Comparison of ENCODE assay signal across 8 cellular contexts in the genomic region with DNA sequence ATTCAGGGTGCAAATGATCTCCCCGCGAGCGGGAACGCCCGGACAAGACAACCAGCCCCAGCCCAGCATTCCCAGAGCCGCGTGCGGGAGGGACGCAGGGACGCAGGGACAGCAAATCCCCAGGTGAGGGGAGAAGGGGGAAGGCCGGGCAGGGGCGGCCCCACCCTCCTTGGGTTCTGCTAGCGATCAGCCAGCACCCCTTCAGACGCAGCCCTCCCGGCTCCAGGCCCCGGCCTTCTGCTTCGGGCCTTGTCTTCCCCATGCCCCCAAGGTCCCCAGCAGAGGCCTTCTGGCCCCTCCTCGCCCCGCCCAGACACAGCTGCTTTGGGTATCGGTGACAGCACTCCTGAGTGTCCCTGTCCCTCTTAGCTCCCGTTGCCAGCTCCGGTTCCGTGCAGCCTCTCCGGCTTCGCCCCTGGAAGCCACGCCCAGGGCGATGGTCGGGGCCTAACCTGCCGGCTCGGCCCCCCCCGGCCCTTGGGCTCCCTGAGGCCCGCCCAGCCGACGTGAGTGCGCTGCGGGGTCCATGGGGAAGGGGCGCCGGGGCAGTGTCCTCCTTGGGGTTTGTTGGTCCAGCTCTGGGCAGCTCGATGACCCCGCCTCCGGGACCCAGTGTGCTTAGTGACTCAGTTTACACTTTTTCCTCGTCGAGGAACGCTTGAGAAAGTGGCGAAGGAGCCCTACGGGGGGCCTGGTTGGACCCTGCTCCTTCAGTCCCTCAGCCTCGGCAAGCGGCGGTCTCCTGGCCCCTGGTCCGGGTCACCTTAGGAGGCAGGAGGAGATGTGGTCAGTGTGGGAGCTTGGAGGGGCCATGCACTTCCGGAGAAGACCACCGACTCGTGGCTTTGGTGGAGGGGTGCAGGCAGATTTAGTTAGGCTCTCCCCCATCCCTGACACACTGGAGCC. TPM values are rescaled to one million over a fixed set of nuclear protein-coding genes. Genes with fewer than 3 reads are reported as not detected.
DNase-seq lines count a peak whose midpoint lies in the region; ATAC-seq lines count a peak whose summit lies in the region.

No MANE protein-coding gene starts in this region.

- peaks cover 3% of the 10 kb centered on the region for H3K27me3 Mint-ChIP-seq in activated T-cell treated with anti-CD3 and anti-CD28 coated beads, Interleukin-2, amount 50 U/mL, for 4 hours (ENCODE audit: low read depth)
- H3K27me3 Mint-ChIP-seq in stimulated activated naive CD8-positive, alpha-beta T cell treated with anti-CD3 and anti-CD28 coated beads, Interleukin-15, Interleukin-2, amounts not matched to agents 100 ng/mL and 50 ng/mL, for 24 hours: peaks cover 34% of the 10 kb centered on the region

- peaks cover 3% of the 10 kb centered on the region for H3K9me3 ChIP-seq in iPS-18a (ENCODE audit: control insufficient read depth, low read depth, low read length)

- no peaks in the 10 kb centered on the region for H3K36me3 Mint-ChIP-seq in activated T-cell treated with anti-CD3 and anti-CD28 coated beads, Interleukin-2, amount 50 U/mL, for 4 hours (ENCODE audit: insufficient read depth)
- no peaks in the 10 kb centered on the region for H3K36me3 Mint-ChIP-seq in stimulated activated naive CD8-positive, alpha-beta T cell treated with anti-CD3 and anti-CD28 coated beads, Interleukin-15, Interleukin-2, amounts not matched to agents 100 ng/mL and 50 ng/mL, for 24 hours (ENCODE audit: low read depth)

- ATAC-seq in activated T-cell treated with anti-CD3 and anti-CD28 coated beads, Interleukin-2, amount 50 U/mL, for 4 hours: peak; percentile 19 to 22

- H3K9ac ChIP-seq in iPS-18a (ENCODE audit: low read length): no peak overlapping the region

- no peaks in the 10 kb centered on the region for H3K36me3 ChIP-seq in iPS-18a (ENCODE audit: control insufficient read depth, low read depth, low read length)

- H3K27me3 ChIP-seq in iPS-18a (ENCODE audit: control insufficient read depth, insufficient read depth, low read length): peaks cover 98% of the 10 kb centered on the region

- peaks cover 2% of the 10 kb centered on the region for H3K4me1 ChIP-seq in iPS-18a (ENCODE audit: control insufficient read depth, low read depth, low read length)

- peak overlapping the region; percentile 73 for H3K4me3 Mint-ChIP-seq in activated T-cell treated with anti-CD3 and anti-CD28 coated beads, Interleukin-2, amount 50 U/mL, for 4 hours
- peak overlapping the region; percentile 67 for H3K4me3 Mint-ChIP-seq in stimulated activated naive CD8-positive, alpha-beta T cell treated with anti-CD3 and anti-CD28 coated beads, Interleukin-15, Interleukin-2, amounts not matched to agents 100 ng/mL and 50 ng/mL, for 24 hours

- peak overlapping the region; percentile 48 for H3K4me3 ChIP-seq in iPS-18a (ENCODE audit: low read length)

- H3K4me1 Mint-ChIP-seq in activated T-cell treated with anti-CD3 and anti-CD28 coated beads, Interleukin-2, amount 50 U/mL, for 4 hours (ENCODE audit: low read depth): peaks cover 27% of the 10 kb centered on the region
- H3K4me1 Mint-ChIP-seq in stimulated activated naive CD8-positive, alpha-beta T cell treated with anti-CD3 and anti-CD28 coated beads, Interleukin-15, Interleukin-2, amounts not matched to agents 100 ng/mL and 50 ng/mL, for 24 hours (ENCODE audit: low read depth): peaks cover 31% of the 10 kb centered on the region

- no peaks in the 10 kb centered on the region for H3K9me3 Mint-ChIP-seq in activated T-cell treated with anti-CD3 and anti-CD28 coated beads, Interleukin-2, amount 50 U/mL, for 4 hours
- H3K9me3 Mint-ChIP-seq in stimulated activated naive CD8-positive, alpha-beta T cell treated with anti-CD3 and anti-CD28 coated beads, Interleukin-15, Interleukin-2, amounts not matched to agents 100 ng/mL and 50 ng/mL, for 24 hours: no peaks in the 10 kb centered on the region

- no peak overlapping the region for H3K27ac ChIP-seq in iPS-18a (ENCODE audit: low read length)

- DNase-seq in NCI-H82 (lab: John Stamatoyannopoulos, UW) (peak; percentile 63), NCI-H82 treated with DMSO at 0.1 percent for 48 hours (lab: John Stamatoyannopoulos, UW; ENCODE audit: unreplicated experiment) (no peak), cerebellar nuclear complex (lab: John Stamatoyannopoulos, UW) (no peak), AG08395 (ENCODE audit: low spot score) (no peak), activated gamma-delta T cell (lab: John Stamatoyannopoulos, UW) (no peak)
- DNase-seq in activated T-cell treated with anti-CD3 and anti-CD28 coated beads, Interleukin-2, amount 50 U/mL, for 4 hours: no peak

- no peak overlapping the region for H3K27ac Mint-ChIP-seq in stimulated activated naive CD8-positive, alpha-beta T cell treated with anti-CD3 and anti-CD28 coated beads, Interleukin-15, Interleukin-2, amounts not matched to agents 100 ng/mL and 50 ng/mL, for 24 hours

RNA-seq across cellular contexts. Expression of gene AMZ2, which starts 50.5 kb away (rescaled TPM):
- 10 to 100 TPM; 62.7 to 74.6 (median 72.8) TPM for total RNA-seq in activated T-cell treated with anti-CD3 and anti-CD28 coated beads, Interleukin-2, amount 50 U/mL, for 4 hours
